23 cellular contexts compared by ENCODE assay signal in the genomic region with DNA sequence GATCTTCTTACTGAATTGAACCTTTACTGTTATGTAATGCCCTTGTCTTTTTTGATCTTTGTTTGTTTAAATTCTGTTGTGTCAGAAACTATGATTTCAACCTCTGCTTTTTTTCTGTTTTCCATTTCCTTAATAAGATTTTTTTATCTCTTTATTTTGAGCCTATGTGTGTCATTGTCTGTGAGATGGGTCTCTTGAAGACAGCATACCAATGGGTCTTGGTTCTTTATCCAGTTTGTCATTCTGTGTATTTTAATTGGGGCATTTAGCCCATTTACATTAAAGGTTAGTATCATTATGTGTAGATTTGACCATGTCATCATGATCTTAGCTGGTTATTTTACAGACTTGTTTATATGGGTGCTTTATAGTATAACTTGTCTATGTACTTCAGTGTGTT.
"Had no signal": no experiment of that assay in that cellular context is flagged by ENCODE, and none has a peak within 500 bp of the region (broad histone marks: within the 10 kb centered on the region; RNA-seq: fewer than 3 reads in every experiment).

No MANE protein-coding gene starts in this region.

- DNase-seq: colonic mucosa; cortex of kidney; dermis blood vessel endothelial cell; dorsolateral prefrontal cortex; effector CD4-positive, alpha-beta T cell; effector CD8-positive, alpha-beta T cell; effector memory CD4-positive, alpha-beta T cell; effector memory CD8-positive, alpha-beta T cell; endodermal cell; erythroblast; esophagus squamous epithelium; foreskin fibroblast; foreskin keratinocyte; foreskin melanocyte; gastrocnemius medialis; glutamatergic neuron; head of caudate nucleus; heart left ventricle; heart right ventricle had no signal

- H3K4me1 ChIP-seq: colonic mucosa, esophagus muscularis mucosa, esophagus squamous epithelium, foreskin keratinocyte, gastrocnemius medialis, gastroesophageal sphincter, heart left ventricle, heart right ventricle had no signal

- H3K9me3 ChIP-seq: esophagus squamous epithelium, gastrocnemius medialis had no signal

- H3K4me3 ChIP-seq: colonic mucosa, coronary artery, dorsolateral prefrontal cortex, esophagus muscularis mucosa, esophagus squamous epithelium, gastrocnemius medialis, gastroesophageal sphincter, heart left ventricle, heart right ventricle had no signal

- H3K27ac ChIP-seq: colonic mucosa, coronary artery, dorsolateral prefrontal cortex, epithelial cell of prostate, esophagus muscularis mucosa, esophagus squamous epithelium, foreskin keratinocyte, gastrocnemius medialis, gastroesophageal sphincter, heart left ventricle, heart right ventricle had no signal

- H3K36me3 ChIP-seq: colonic mucosa, esophagus muscularis mucosa, esophagus squamous epithelium, gastrocnemius medialis, gastroesophageal sphincter, heart left ventricle, heart right ventricle had no signal
